8 cellular contexts compared by ENCODE assay signal in genomic region chr15:75737713-75738646, GRCh38. TPM values are rescaled to one million over a fixed set of nuclear protein-coding genes. Genes with fewer than 3 reads are reported as not detected.
A peak's percentile ranks its signal among the peaks of the same experiment; 100 is the strongest.
DNase-seq lines count a peak whose midpoint lies in the region; ATAC-seq and TF ChIP-seq lines count a peak whose summit lies in the region.
"Not testable (repeated sequence)": the region's sequence is repeated elsewhere in the genome, so short reads cannot be mapped to it uniquely, and the experiment has no call there.

No MANE protein-coding gene starts in this region.

- peak; percentile 28 for ATAC-seq in GM19324 (IDR thresholded peaks at IDR 0.05; ENCODE audit: low FRiP score, unreplicated experiment)
- peak; percentile 3 for ATAC-seq in HG03175 (IDR thresholded peaks at IDR 0.05; ENCODE audit: unreplicated experiment)

- not testable (repeated sequence) for TF ChIP-seq CTCF in BJ (IDR thresholded peaks at IDR 0.05; ENCODE audit: insufficient read depth, low read depth, low read length); ascending aorta (IDR thresholded peaks at IDR 0.05); foreskin fibroblast (IDR thresholded peaks at IDR 0.05; ENCODE audit: low read depth, low read length)

- not testable (repeated sequence) for H3K27me3 ChIP-seq in BJ (ENCODE audit: control insufficient read depth, insufficient read depth, low read length); SJSA1 (replicated peaks); ascending aorta; skeletal muscle satellite cell (ENCODE audit: control insufficient read depth, insufficient read depth, low read length)

- intact Hi-C loops in ascending aorta (cut with DNase I) = loop anchor here (1.0 kb wide), 1 partner anchor 98 kb away; the partner anchor contains the start of gene IMP3

- H3K27ac ChIP-seq in SJSA1 = not testable (repeated sequence)
- peak overlapping the region; percentile 20 to 63 for H3K27ac ChIP-seq in ascending aorta

- not testable (repeated sequence) for DNase-seq in BJ (ENCODE audit: low read depth); SJSA1 (ENCODE audit: low read depth in 1 of 2, low spot score in 2 of 2)
- DNase-seq in ascending aorta (ENCODE audit: low spot score in 2 of 2) (peak in 1 of 2 donors; percentile 61), foreskin fibroblast (peak in 1 of 2 donors; percentile 32), mesenteric fat pad (ENCODE audit: low spot score) (peak; percentile 65)

- H3K4me1 ChIP-seq in SJSA1 (replicated peaks); skeletal muscle satellite cell (ENCODE audit: control insufficient read depth, insufficient read depth, low read length): not testable (repeated sequence)
- H3K4me1 ChIP-seq in ascending aorta = peaks cover 0 to 10% of the 10 kb centered on the region in 2 donors

- H3K4me3 ChIP-seq in BJ (ENCODE audit: low read depth, low read length) = peak overlapping the region; percentile 91
- peak overlapping the region; percentile 59 for H3K4me3 ChIP-seq in SJSA1
- peak overlapping the region; percentile 90 to 97 for H3K4me3 ChIP-seq in ascending aorta
- H3K4me3 ChIP-seq in foreskin fibroblast (ENCODE audit: low read depth in 1 of 2, low read length in 2 of 2) = peak overlapping the region; percentile 72 to 87
- H3K4me3 ChIP-seq in skeletal muscle satellite cell (ENCODE audit: low read length) = peak overlapping the region; percentile 77

- peak overlapping the region; percentile 98 for H3K4me2 ChIP-seq in skeletal muscle satellite cell (ENCODE audit: low read length)

- peak overlapping the region; percentile 75 for H3K9ac ChIP-seq in skeletal muscle satellite cell (ENCODE audit: low read depth, low read length)

- CTCF ChIA-PET in BJ (lab: Yijun Ruan, JAX) = interaction anchor here (0.7 to 1.6 kb wide), 6 partner anchors 10 to 65 kb away, joined by 3 to 5 read pairs (median 4); partner anchors contain the start of gene CSPG4

- H3K9me3 ChIP-seq in SJSA1 (replicated peaks); ascending aorta; skeletal muscle satellite cell (replicated peaks; ENCODE audit: low read length): not testable (repeated sequence)

- POLR2A ChIA-PET in BJ (lab: Charles Lee) = interaction anchor here (0.7 to 1.0 kb wide), 2 partner anchors 43 to 142 kb away, joined by 4 to 7 read pairs; no protein-coding TSS in a partner anchor

- H3K36me3 ChIP-seq in BJ (ENCODE audit: control insufficient read depth, insufficient read depth, low read length); SJSA1; ascending aorta; skeletal muscle satellite cell (ENCODE audit: insufficient read depth, low read length): not testable (repeated sequence)

RNA-seq across cellular contexts. Expression of gene CSPG4, which starts 25.3 kb away (rescaled TPM):
- 9.5 and 24.1 TPM in 2 replicates for polyA plus RNA-seq in BJ (2011; rRNA removed)
- polyA minus RNA-seq in BJ (2011; rRNA and poly(A)+ RNA removed) = 17.8 and 24.3 TPM in 2 replicates
- 0.32 and 0.41 TPM in 2 replicates for total RNA-seq in SJSA1 (2014; rRNA removed; shearing (Covaris generic))
- total RNA-seq in ascending aorta (258 TPM), mesenteric fat pad (105 TPM)
- 7.6 and 13.1 TPM in 2 replicates for total RNA-seq in skeletal muscle satellite cell (2012; rRNA removed)

Comparison
In these comparisons a context has a peak if more than half of its experiments do, and no peak if none do; other contexts are left out.
1. RNA of gene CSPG4, which starts 25.3 kb away (total RNA-seq): 258 TPM in ascending aorta (single experiment) and 105 TPM in mesenteric fat pad (single experiment); 0.32 to 0.41 TPM in SJSA1; every median in the first group is over 10 times any median in the second.
2. Peak in every context shown above with its lines, with median percentiles within 50 percentile points of each other: H3K4me3 ChIP-seq.